ENCODE assay signal across 1 cellular context in the genomic region with DNA sequence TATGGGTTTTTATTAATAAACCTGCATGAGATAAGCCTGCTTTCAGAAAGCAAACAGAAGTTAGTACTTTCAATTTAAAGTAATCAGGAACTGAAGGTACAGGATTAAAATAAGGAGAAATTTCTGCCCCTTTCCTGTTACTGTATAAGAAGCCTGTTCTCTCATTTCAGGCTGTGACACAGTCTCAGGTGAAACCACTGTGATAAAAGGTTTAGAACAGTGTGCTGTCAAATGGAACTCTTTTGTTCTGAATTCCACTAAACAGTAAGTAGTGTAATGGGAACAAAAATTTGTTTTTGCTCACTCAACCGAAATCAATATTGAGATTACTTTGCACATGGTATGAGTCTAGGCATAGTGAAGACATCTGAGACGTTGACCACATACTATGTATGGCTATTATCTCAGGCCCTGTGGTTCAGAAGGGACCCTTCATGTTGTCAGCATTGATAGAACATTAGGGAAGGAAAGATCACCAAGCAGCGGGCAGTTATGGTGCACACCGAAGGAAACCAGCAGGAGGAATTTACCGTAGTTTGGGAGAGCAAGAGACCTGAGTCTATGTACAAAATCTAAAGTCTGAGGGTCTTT.
TF ChIP-seq lines count a peak whose summit lies in the region.

No MANE protein-coding gene starts in this region.

TF ChIP-seq in GM23338, 12 proteins besides CTCF, POLR2A, EP300 and RAD21 (continued from another document):
- TF ChIP-seq, protein P1, sequence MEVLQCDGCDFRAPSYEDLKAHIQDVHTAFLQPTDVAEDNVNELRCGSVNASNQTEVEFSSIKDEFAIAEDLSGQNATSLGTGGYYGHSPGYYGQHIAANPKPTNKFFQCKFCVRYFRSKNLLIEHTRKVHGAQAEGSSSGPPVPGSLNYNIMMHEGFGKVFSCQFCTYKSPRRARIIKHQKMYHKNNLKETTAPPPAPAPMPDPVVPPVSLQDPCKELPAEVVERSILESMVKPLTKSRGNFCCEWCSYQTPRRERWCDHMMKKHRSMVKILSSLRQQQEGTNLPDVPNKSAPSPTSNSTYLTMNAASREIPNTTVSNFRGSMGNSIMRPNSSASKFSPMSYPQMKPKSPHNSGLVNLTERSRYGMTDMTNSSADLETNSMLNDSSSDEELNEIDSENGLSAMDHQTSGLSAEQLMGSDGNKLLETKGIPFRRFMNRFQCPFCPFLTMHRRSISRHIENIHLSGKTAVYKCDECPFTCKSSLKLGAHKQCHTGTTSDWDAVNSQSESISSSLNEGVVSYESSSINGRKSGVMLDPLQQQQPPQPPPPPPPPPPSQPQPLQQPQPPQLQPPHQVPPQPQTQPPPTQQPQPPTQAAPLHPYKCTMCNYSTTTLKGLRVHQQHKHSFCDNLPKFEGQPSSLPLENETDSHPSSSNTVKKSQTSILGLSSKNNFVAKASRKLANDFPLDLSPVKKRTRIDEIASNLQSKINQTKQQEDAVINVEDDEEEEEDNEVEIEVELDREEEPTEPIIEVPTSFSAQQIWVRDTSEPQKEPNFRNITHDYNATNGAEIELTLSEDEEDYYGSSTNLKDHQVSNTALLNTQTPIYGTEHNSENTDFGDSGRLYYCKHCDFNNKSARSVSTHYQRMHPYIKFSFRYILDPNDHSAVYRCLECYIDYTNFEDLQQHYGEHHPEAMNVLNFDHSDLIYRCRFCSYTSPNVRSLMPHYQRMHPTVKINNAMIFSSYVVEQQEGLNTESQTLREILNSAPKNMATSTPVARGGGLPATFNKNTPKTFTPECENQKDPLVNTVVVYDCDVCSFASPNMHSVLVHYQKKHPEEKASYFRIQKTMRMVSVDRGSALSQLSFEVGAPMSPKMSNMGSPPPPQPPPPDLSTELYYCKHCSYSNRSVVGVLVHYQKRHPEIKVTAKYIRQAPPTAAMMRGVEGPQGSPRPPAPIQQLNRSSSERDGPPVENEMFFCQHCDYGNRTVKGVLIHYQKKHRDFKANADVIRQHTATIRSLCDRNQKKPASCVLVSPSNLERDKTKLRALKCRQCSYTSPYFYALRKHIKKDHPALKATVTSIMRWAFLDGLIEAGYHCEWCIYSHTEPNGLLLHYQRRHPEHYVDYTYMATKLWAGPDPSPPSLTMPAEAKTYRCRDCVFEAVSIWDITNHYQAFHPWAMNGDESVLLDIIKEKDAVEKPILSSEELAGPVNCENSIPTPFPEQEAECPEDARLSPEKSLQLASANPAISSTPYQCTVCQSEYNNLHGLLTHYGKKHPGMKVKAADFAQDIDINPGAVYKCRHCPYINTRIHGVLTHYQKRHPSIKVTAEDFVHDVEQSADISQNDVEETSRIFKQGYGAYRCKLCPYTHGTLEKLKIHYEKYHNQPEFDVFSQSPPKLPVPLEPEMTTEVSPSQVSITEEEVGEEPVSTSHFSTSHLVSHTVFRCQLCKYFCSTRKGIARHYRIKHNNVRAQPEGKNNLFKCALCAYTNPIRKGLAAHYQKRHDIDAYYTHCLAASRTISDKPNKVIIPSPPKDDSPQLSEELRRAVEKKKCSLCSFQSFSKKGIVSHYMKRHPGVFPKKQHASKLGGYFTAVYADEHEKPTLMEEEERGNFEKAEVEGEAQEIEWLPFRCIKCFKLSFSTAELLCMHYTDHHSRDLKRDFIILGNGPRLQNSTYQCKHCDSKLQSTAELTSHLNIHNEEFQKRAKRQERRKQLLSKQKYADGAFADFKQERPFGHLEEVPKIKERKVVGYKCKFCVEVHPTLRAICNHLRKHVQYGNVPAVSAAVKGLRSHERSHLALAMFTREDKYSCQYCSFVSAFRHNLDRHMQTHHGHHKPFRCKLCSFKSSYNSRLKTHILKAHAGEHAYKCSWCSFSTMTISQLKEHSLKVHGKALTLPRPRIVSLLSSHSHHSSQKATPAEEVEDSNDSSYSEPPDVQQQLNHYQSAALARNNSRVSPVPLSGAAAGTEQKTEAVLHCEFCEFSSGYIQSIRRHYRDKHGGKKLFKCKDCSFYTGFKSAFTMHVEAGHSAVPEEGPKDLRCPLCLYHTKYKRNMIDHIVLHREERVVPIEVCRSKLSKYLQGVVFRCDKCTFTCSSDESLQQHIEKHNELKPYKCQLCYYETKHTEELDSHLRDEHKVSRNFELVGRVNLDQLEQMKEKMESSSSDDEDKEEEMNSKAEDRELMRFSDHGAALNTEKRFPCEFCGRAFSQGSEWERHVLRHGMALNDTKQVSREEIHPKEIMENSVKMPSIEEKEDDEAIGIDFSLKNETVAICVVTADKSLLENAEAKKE (CRISPR knock-in tag; IDR thresholded peaks at IDR 0.05): no peak
- TF ChIP-seq POLR2AphosphoS5 (IDR thresholded peaks at IDR 0.05; ENCODE audit: low read depth): no peak
- no peak for TF ChIP-seq ZNF114 (CRISPR knock-in tag; IDR thresholded peaks at IDR 0.05)
- TF ChIP-seq CREB1 (CRISPR knock-in tag; IDR thresholded peaks at IDR 0.05; ENCODE audit: low read depth): no peak
- TF ChIP-seq ZNF331 (CRISPR knock-in tag; IDR thresholded peaks at IDR 0.05; ENCODE audit: low read depth): no peak
- no peak for TF ChIP-seq JUNB (IDR thresholded peaks at IDR 0.05; ENCODE audit: unreplicated experiment)
- TF ChIP-seq, protein P2, sequence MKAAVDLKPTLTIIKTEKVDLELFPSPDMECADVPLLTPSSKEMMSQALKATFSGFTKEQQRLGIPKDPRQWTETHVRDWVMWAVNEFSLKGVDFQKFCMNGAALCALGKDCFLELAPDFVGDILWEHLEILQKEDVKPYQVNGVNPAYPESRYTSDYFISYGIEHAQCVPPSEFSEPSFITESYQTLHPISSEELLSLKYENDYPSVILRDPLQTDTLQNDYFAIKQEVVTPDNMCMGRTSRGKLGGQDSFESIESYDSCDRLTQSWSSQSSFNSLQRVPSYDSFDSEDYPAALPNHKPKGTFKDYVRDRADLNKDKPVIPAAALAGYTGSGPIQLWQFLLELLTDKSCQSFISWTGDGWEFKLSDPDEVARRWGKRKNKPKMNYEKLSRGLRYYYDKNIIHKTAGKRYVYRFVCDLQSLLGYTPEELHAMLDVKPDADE (IDR thresholded peaks at IDR 0.05): no peak
- no peak for TF ChIP-seq NANOG (IDR thresholded peaks at IDR 0.05; ENCODE audit: borderline replicate concordance)
